ENCODE assay signal across 20 cellular contexts in the genomic region with DNA sequence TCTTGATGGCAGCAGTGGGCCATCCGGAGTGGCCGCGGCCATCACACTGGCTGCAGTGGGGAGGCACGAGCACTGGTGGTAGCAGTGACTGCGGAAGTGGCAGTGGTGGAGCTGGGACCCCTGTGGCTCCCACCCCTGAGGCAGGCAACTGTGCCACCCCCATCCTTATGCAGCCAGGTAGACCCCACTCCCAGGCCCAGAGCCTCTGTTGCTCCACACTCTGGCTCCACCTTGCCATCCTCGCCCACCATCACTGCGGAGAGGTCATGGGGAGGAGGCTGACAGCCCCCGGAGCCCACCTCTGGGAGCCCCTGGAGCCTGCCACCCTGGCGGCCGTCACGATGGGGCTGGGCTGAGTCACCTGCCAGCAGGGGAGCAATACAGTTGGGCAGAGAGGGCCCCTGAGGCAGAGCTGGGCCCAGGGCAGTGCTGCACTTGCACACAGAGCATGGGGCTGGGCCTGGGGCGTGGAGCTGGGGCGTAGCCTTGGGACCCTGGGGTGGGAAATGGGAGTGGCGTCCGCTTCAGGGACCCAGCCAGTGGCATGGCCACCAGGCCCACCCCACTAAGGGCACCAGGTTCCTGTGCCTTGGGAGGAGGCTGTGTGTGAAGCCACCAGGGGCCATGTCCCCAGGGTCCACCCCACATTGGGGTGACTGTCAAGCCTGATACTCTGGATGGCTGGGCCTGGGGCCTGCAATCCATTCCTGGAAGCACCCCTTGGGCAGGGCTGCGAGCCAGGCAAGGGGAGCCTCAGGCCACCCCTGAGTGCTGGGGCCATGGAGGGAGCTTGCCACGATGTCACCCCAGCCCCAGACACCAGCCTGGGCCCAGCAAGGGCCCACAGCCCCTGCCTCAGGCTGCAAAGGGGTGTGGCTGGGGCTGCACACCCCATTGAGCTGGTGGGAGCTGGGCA. TPM values are rescaled to one million over a fixed set of nuclear protein-coding genes. Genes with fewer than 3 reads are reported as not detected.
"Had no signal": no experiment of that assay in that cellular context is flagged by ENCODE, and none has a peak within 500 bp of the region (broad histone marks: within the 10 kb centered on the region; RNA-seq: fewer than 3 reads in every experiment).

No MANE protein-coding gene starts in this region.

- H3K27ac Mint-ChIP-seq: activated naive CD4-positive, alpha-beta T cell treated with anti-CD3 and anti-CD28 coated beads for 36 hours; activated naive CD8-positive, alpha-beta T cell treated with anti-CD3 and anti-CD28 coated beads, Interleukin-2, amount 50 U/mL, for 24 hours; activated T-helper 2 cell treated with anti-CD3 and anti-CD28 coated beads, Interferon-gamma antibody, Interleukin-2, Interleukin-4, amounts not matched to agents 10 μg/mL and 5 μg/mL and 100 μg/mL, durations not matched to agents 14 hours and 24 hours and 36 hours; dendritic cell treated with granulocyte-macrophage colony-stimulating factor and Interleukin-4, amounts not matched to agents 40 ng/mL and 50 ng/mL, for 4 days; effector memory CD8-positive, alpha-beta T cell; immature natural killer cell; naive B cell; T-cell had no signal

- H3K9me3 Mint-ChIP-seq: activated naive CD4-positive, alpha-beta T cell treated with anti-CD3 and anti-CD28 coated beads for 36 hours; activated naive CD8-positive, alpha-beta T cell treated with anti-CD3 and anti-CD28 coated beads, Interleukin-2, amount 50 U/mL, for 24 hours; activated T-helper 2 cell treated with anti-CD3 and anti-CD28 coated beads, Interferon-gamma antibody, Interleukin-2, Interleukin-4, amounts not matched to agents 10 μg/mL and 5 μg/mL and 100 μg/mL, durations not matched to agents 14 hours and 24 hours and 36 hours; dendritic cell treated with granulocyte-macrophage colony-stimulating factor and Interleukin-4, amounts not matched to agents 40 ng/mL and 50 ng/mL, for 4 days; effector memory CD8-positive, alpha-beta T cell; immature natural killer cell; T-cell had no signal

- DNase-seq: activated CD4-positive, alpha-beta T cell treated with anti-CD3 and anti-CD28 coated beads for 1 hour; activated CD4-positive, alpha-beta T cell treated with anti-CD3 and anti-CD28 coated beads, Interleukin-2, amount 50 U/mL, for 4 hours; activated naive CD4-positive, alpha-beta T cell treated with anti-CD3 and anti-CD28 coated beads for 36 hours; activated naive CD8-positive, alpha-beta T cell treated with anti-CD3 and anti-CD28 coated beads, Interleukin-2, amount 50 U/mL, for 24 hours; cerebellar nuclear complex; effector memory CD8-positive, alpha-beta T cell; heart left ventricle; immature natural killer cell; naive B cell; small intestine; stimulated activated CD4-positive, alpha-beta T cell treated with anti-CD3 and anti-CD28 coated beads, Interleukin-4, amount 100 ng/mL, for 4 hours; stimulated activated CD8-positive, alpha-beta memory T cell treated with anti-CD3 and anti-CD28 coated beads, Interleukin-4, amount 100 ng/mL, for 48 hours; stomach; T-cell; T1000 had no signal

- H3K36me3 Mint-ChIP-seq: immature natural killer cell, naive B cell, T-cell had no signal

- H3K4me3 Mint-ChIP-seq: activated naive CD4-positive, alpha-beta T cell treated with anti-CD3 and anti-CD28 coated beads for 36 hours; activated naive CD8-positive, alpha-beta T cell treated with anti-CD3 and anti-CD28 coated beads, Interleukin-2, amount 50 U/mL, for 24 hours; dendritic cell treated with granulocyte-macrophage colony-stimulating factor and Interleukin-4, amounts not matched to agents 40 ng/mL and 50 ng/mL, for 4 days; effector memory CD8-positive, alpha-beta T cell; immature natural killer cell; naive B cell; T-cell had no signal

- ATAC-seq: activated naive CD8-positive, alpha-beta T cell treated with anti-CD3 and anti-CD28 coated beads, Interleukin-2, amount 50 U/mL, for 24 hours; effector memory CD8-positive, alpha-beta T cell had no signal

- H3K4me1 Mint-ChIP-seq: activated naive CD8-positive, alpha-beta T cell treated with anti-CD3 and anti-CD28 coated beads, Interleukin-2, amount 50 U/mL, for 24 hours; immature natural killer cell; naive B cell; T-cell had no signal

RNA-seq across cellular contexts. Expression of a gene that starts 7.7 kb away (rescaled TPM):
- total RNA-seq: activated naive CD4-positive, alpha-beta T cell treated with anti-CD3 and anti-CD28 coated beads for 36 hours; activated T-helper 2 cell treated with anti-CD3 and anti-CD28 coated beads, Interferon-gamma antibody, Interleukin-2, Interleukin-4, amounts not matched to agents 10 μg/mL and 5 μg/mL and 100 μg/mL, durations not matched to agents 14 hours and 24 hours and 36 hours; aorta; thoracic aorta had no signal

RNA-seq across cellular contexts. Expression of a gene that starts 28.6 kb away (rescaled TPM):
- total RNA-seq: activated naive CD4-positive, alpha-beta T cell treated with anti-CD3 and anti-CD28 coated beads for 36 hours; activated T-helper 2 cell treated with anti-CD3 and anti-CD28 coated beads, Interferon-gamma antibody, Interleukin-2, Interleukin-4, amounts not matched to agents 10 μg/mL and 5 μg/mL and 100 μg/mL, durations not matched to agents 14 hours and 24 hours and 36 hours; aorta; fibroblast of lung; thoracic aorta had no signal
